Comparison of ENCODE assay signal across 8 cellular contexts in the genomic region with DNA sequence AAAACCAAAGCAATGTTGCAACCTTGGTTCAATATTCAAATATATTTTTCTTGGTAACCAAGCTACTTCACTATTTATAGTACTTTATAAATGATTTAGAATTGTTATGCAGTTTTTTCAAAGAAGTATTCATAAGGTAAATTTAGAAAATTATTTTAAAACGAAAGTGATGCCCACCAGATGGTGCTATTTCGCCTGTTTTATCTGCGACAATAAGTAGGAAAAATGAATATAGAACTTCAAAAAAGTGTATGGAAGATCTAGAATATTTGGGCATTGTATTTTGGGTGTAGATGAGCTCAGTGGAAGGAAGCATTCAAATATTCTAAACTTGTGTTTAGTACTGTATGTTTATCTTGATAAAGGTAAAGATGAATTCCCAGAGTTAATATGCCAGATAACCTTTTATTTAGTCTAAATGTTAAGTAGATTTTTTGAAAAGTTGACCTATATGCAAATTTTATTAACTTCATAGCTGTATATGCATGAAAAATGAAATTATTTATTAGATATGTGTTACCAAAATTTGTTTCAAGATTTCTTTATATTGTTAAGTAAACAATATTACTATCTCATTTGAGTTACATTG.
DNase-seq lines count a peak whose midpoint lies in the region; ATAC-seq, FAIRE-seq and TF ChIP-seq lines count a peak whose summit lies in the region.

No MANE protein-coding gene starts in this region.

- FAIRE-seq in GM12891 (lab: Jason Lieb, UNC): no peak

- H3K27ac ChIP-seq in right atrium auricular region (no peak overlapping the region), brain microvascular endothelial cell (no peak overlapping the region)

- peak; percentile 41 to 63 for TF ChIP-seq CTCF in right atrium auricular region (IDR thresholded peaks at IDR 0.05)
- peak; percentile 41 for TF ChIP-seq CTCF in brain microvascular endothelial cell (IDR thresholded peaks at IDR 0.05; ENCODE audit: low read depth, low read length, missing control alignments)

- in situ Hi-C loops in brain microvascular endothelial cell (cut with HindIII; ENCODE audit: low pct_ligation_motif_present, low sequenced_read_pairs): no loop called here

- peaks cover 8% of the 10 kb centered on the region for H3K36me3 ChIP-seq in right atrium auricular region
- no peaks in the 10 kb centered on the region for H3K36me3 ChIP-seq in brain microvascular endothelial cell (replicated peaks)

- no peaks in the 10 kb centered on the region for H3K9me3 ChIP-seq in right atrium auricular region

- H3K4me1 ChIP-seq in right atrium auricular region: no peaks in the 10 kb centered on the region

- no peak overlapping the region for H3K4me3 ChIP-seq in right atrium auricular region
- no peak overlapping the region for H3K4me3 ChIP-seq in brain microvascular endothelial cell (ENCODE audit: low read depth, low read length)

- ATAC-seq in HG03460 (IDR thresholded peaks at IDR 0.05; ENCODE audit: unreplicated experiment): no peak

- DNase-seq in right atrium auricular region (ENCODE audit: low spot score) (no peak), cardiac septum (ENCODE audit: low spot score) (no peak), NAMALWA (ENCODE audit: low spot score) (peak; percentile 43), brain microvascular endothelial cell (no peak), lung microvascular endothelial cell (ENCODE audit: low read depth in 2 of 2) (peak; percentile 68 to 81), GM12891 (ENCODE audit: insufficient read length, low spot score) (no peak), GF-D8 (lab: John Stamatoyannopoulos, UW) (no peak)

- TF ChIP-seq POLR2A in GM12891 (IDR thresholded peaks at IDR 0.05; ENCODE audit: low read depth, low read length): no peak

- intact Hi-C loops in cardiac septum (cut with DNase I): loop anchor here (5.0 kb wide), 1 partner anchor 858 kb away; no protein-coding TSS in a partner anchor

- H3K27me3 ChIP-seq in right atrium auricular region: no peaks in the 10 kb centered on the region
- H3K27me3 ChIP-seq in brain microvascular endothelial cell (replicated peaks): no peaks in the 10 kb centered on the region

TF ChIP-seq in GM12891, 5 proteins besides CTCF, POLR2A, EP300 and RAD21:
- TF ChIP-seq SPI1 (IDR thresholded peaks at IDR 0.05; ENCODE audit: low read depth, low read length) (no peak), POU2F2 (IDR thresholded peaks at IDR 0.05; ENCODE audit: low read depth, low read length) (no peak), POLR2AphosphoS5 (IDR thresholded peaks at IDR 0.05; ENCODE audit: low read depth, low read length) (no peak), TAF1 (IDR thresholded peaks at IDR 0.05; ENCODE audit: low read depth, low read length) (no peak), PAX5 (IDR thresholded peaks at IDR 0.05; ENCODE audit: insufficient read depth, low read length, severe bottlenecking) (no peak)

Comparison
In these comparisons a context has a peak if more than half of its experiments do, and no peak if none do; other contexts are left out.
1. DNase-seq: peak in NAMALWA (single experiment) and lung microvascular endothelial cell (2 of 2); none in right atrium auricular region (single experiment), cardiac septum (single experiment), brain microvascular endothelial cell (single experiment), GM12891 (single experiment) and GF-D8 (single experiment).